1 cellular context compared by ENCODE assay signal in genomic region chr22:22738959-22739585, GRCh38.
TF ChIP-seq lines count a peak whose summit lies in the region.

No MANE protein-coding gene starts in this region.

TF ChIP-seq in HepG2, 621 proteins besides CTCF, POLR2A, EP300 and RAD21 (continued from another document):
- TF ChIP-seq, protein P1, sequence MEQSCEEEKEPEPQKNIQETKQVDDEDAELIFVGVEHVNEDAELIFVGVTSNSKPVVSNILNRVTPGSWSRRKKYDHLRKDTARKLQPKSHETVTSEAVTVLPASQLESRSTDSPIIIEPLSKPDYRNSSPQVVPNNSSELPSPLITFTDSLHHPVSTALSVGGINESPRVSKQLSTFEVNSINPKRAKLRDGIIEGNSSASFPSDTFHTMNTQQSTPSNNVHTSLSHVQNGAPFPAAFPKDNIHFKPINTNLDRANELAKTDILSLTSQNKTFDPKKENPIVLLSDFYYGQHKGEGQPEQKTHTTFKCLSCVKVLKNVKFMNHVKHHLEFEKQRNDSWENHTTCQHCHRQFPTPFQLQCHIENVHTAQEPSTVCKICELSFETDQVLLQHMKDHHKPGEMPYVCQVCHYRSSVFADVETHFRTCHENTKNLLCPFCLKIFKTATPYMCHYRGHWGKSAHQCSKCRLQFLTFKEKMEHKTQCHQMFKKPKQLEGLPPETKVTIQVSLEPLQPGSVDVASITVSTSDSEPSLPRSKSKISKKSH (CRISPR knock-in tag; IDR thresholded peaks at IDR 0.05; ENCODE audit: borderline replicate concordance): no peak
- no peak for TF ChIP-seq KLF15 (CRISPR knock-in tag; IDR thresholded peaks at IDR 0.05; ENCODE audit: borderline replicate concordance)
TF ChIP-seq in HepG2: peak in this region for 0.
